ENCODE assay signal across 12 cellular contexts in genomic region chr1:44792736-44793502, GRCh38. TPM values are rescaled to one million over a fixed set of nuclear protein-coding genes. Genes with fewer than 3 reads are reported as not detected.
DNase-seq lines count a peak whose midpoint lies in the region; ATAC-seq and TF ChIP-seq lines count a peak whose summit lies in the region.
"Had no signal": no experiment of that assay in that cellular context is flagged by ENCODE, and none has a peak within 500 bp of the region (broad histone marks: within the 10 kb centered on the region; RNA-seq: fewer than 3 reads in every experiment).

No MANE protein-coding gene starts in this region.

- H3K27ac Mint-ChIP-seq in activated naive CD8-positive, alpha-beta T cell treated with anti-CD3 and anti-CD28 coated beads, Interleukin-2, amount 10 ng/mL, durations not matched to agents 7 days and 5 days, result no peak overlapping the region
- no peak overlapping the region for H3K27ac Mint-ChIP-seq in activated naive CD8-positive, alpha-beta T cell treated with anti-CD3 and anti-CD28 coated beads, Interleukin-2, amount 50 U/mL, for 24 hours
- peak overlapping the region; percentile 26 to 65 (median 57) for H3K27ac Mint-ChIP-seq in nephron
- H3K27ac Mint-ChIP-seq: T-helper 1 cell treated with Interleukin-12 subunit alpha and Interleukin-12 subunit beta and Interleukin-4 antibody, amounts not matched to agents 30 μg/mL and 1 μg/mL, for 36 hours had no signal

- H3K4me1 ChIP-seq in adrenal gland (replicated peaks in 1 of 2) (no peaks in the 10 kb centered on the region), uterus (no peaks in the 10 kb centered on the region)
- H3K4me1 ChIP-seq: psoas muscle had no signal

- H3K36me3 ChIP-seq in adrenal gland (replicated peaks in 1 of 2) (no peaks in the 10 kb centered on the region), uterus (no peaks in the 10 kb centered on the region)
- H3K36me3 ChIP-seq: esophagus muscularis mucosa had no signal

- WGBS in adrenal gland, 4 donors, result 89 to 96% (median 91%) methylated on average over 8 to 9 of the region's 9 CpGs

- TF ChIP-seq POLR2A in adrenal gland (IDR thresholded peaks at IDR 0.05) (no peak), uterus (IDR thresholded peaks at IDR 0.05) (no peak)

- H3K27me3 ChIP-seq in adrenal gland, result no peaks in the 10 kb centered on the region
- no peaks in the 10 kb centered on the region for H3K27me3 ChIP-seq in uterus
- H3K27me3 ChIP-seq: esophagus muscularis mucosa had no signal

- intact Hi-C loops in adrenal gland (cut with DNase I), result loop anchor here in 1 of 2 donors (5.0 kb wide), 1 partner anchor 34 kb away; no protein-coding TSS in a partner anchor
- intact Hi-C loops in uterus (cut with DNase I; ENCODE audit: low total_unique reads), result no loop called here

- POLR2A ChIA-PET in activated naive CD8-positive, alpha-beta T cell treated with anti-CD3 and anti-CD28 coated beads, Interleukin-2, amount 10 ng/mL, durations not matched to agents 7 days and 5 days (lab: Charles Lee), result interaction anchor here (0.8 to 3.4 kb wide), 7 partner anchors 10 to 71 kb away, joined by 3 to 24 read pairs (median 14); partner anchors contain the start of genes RNU5D-1 and RPS8

- no peak for ATAC-seq in activated naive CD8-positive, alpha-beta T cell treated with anti-CD3 and anti-CD28 coated beads, Interleukin-2, amount 10 ng/mL, durations not matched to agents 7 days and 5 days (ENCODE audit: low read depth)
- ATAC-seq in activated naive CD8-positive, alpha-beta T cell treated with anti-CD3 and anti-CD28 coated beads, Interleukin-2, amount 50 U/mL, for 24 hours, result no peak

- H3K9me3 ChIP-seq in adrenal gland (replicated peaks in 1 of 3), result no peaks in the 10 kb centered on the region
- H3K9me3 ChIP-seq in uterus, result no peaks in the 10 kb centered on the region
- H3K9me3 ChIP-seq: esophagus muscularis mucosa, psoas muscle had no signal

- no peaks in the 10 kb centered on the region for H3K36me3 Mint-ChIP-seq in activated naive CD8-positive, alpha-beta T cell treated with anti-CD3 and anti-CD28 coated beads, Interleukin-2, amount 10 ng/mL, durations not matched to agents 7 days and 5 days
- no peaks in the 10 kb centered on the region for H3K36me3 Mint-ChIP-seq in activated naive CD8-positive, alpha-beta T cell treated with anti-CD3 and anti-CD28 coated beads, Interleukin-2, amount 50 U/mL, for 24 hours (ENCODE audit: low read depth)
- no peaks in the 10 kb centered on the region for H3K36me3 Mint-ChIP-seq in nephron (ENCODE audit: low read depth)

- TF ChIP-seq CTCF in adrenal gland (IDR thresholded peaks at IDR 0.05) (no peak), nephron (IDR thresholded peaks at IDR 0.05; ENCODE audit: unreplicated experiment in 3 of 3) (no peak), uterus (IDR thresholded peaks at IDR 0.05) (no peak)

- peak; percentile 24 for DNase-seq in activated naive CD8-positive, alpha-beta T cell treated with anti-CD3 and anti-CD28 coated beads, Interleukin-2, amount 10 ng/mL, durations not matched to agents 7 days and 5 days
- DNase-seq in activated naive CD8-positive, alpha-beta T cell treated with anti-CD3 and anti-CD28 coated beads, Interleukin-2, amount 50 U/mL, for 24 hours, result no peak
- DNase-seq in adrenal gland (peak in 5 of 7 donors; percentile 0 to 46 (median 14)), uterus (peak; percentile 52 to 66), GM19238 (ENCODE audit: insufficient read length, low spot score) (no peak), COLO829 (ENCODE audit: low spot score) (no peak)
- no peak for DNase-seq in stimulated activated CD4-positive, alpha-beta T cell treated with anti-CD3 and anti-CD28 coated beads, Interleukin-1b, Interleukin-23, amount 100 ng/mL, for 48 hours

- H3K27me3 Mint-ChIP-seq in activated naive CD8-positive, alpha-beta T cell treated with anti-CD3 and anti-CD28 coated beads, Interleukin-2, amount 10 ng/mL, durations not matched to agents 7 days and 5 days, result no peaks in the 10 kb centered on the region
- no peaks in the 10 kb centered on the region for H3K27me3 Mint-ChIP-seq in activated naive CD8-positive, alpha-beta T cell treated with anti-CD3 and anti-CD28 coated beads, Interleukin-2, amount 50 U/mL, for 24 hours
- H3K27me3 Mint-ChIP-seq in nephron (ENCODE audit: low read depth), result no peaks in the 10 kb centered on the region

- no peak overlapping the region for H3K4me3 ChIP-seq in adrenal gland
- no peak overlapping the region for H3K4me3 ChIP-seq in uterus
- H3K4me3 ChIP-seq: esophagus muscularis mucosa, psoas muscle had no signal

- H3K9me3 Mint-ChIP-seq in activated naive CD8-positive, alpha-beta T cell treated with anti-CD3 and anti-CD28 coated beads, Interleukin-2, amount 10 ng/mL, durations not matched to agents 7 days and 5 days, result no peaks in the 10 kb centered on the region
- no peaks in the 10 kb centered on the region for H3K9me3 Mint-ChIP-seq in activated naive CD8-positive, alpha-beta T cell treated with anti-CD3 and anti-CD28 coated beads, Interleukin-2, amount 50 U/mL, for 24 hours
- no peaks in the 10 kb centered on the region for H3K9me3 Mint-ChIP-seq in nephron
- H3K9me3 Mint-ChIP-seq: T-helper 1 cell treated with Interleukin-12 subunit alpha and Interleukin-12 subunit beta and Interleukin-4 antibody, amounts not matched to agents 30 μg/mL and 1 μg/mL, for 36 hours had no signal

- H3K27ac ChIP-seq in adrenal gland (no peak overlapping the region), uterus (no peak overlapping the region)
- H3K27ac ChIP-seq: esophagus muscularis mucosa, psoas muscle had no signal

- H3K4me1 Mint-ChIP-seq in activated naive CD8-positive, alpha-beta T cell treated with anti-CD3 and anti-CD28 coated beads, Interleukin-2, amount 10 ng/mL, durations not matched to agents 7 days and 5 days, result no peaks in the 10 kb centered on the region
- H3K4me1 Mint-ChIP-seq in activated naive CD8-positive, alpha-beta T cell treated with anti-CD3 and anti-CD28 coated beads, Interleukin-2, amount 50 U/mL, for 24 hours, result no peaks in the 10 kb centered on the region
- H3K4me1 Mint-ChIP-seq in nephron, result peaks cover 11% of the 10 kb centered on the region

- no peak overlapping the region for H3K4me3 Mint-ChIP-seq in activated naive CD8-positive, alpha-beta T cell treated with anti-CD3 and anti-CD28 coated beads, Interleukin-2, amount 10 ng/mL, durations not matched to agents 7 days and 5 days
- no peak overlapping the region for H3K4me3 Mint-ChIP-seq in activated naive CD8-positive, alpha-beta T cell treated with anti-CD3 and anti-CD28 coated beads, Interleukin-2, amount 50 U/mL, for 24 hours
- peak overlapping the region in 1 of 3 experiments; percentile 14 for H3K4me3 Mint-ChIP-seq in nephron
- H3K4me3 Mint-ChIP-seq: T-helper 1 cell treated with Interleukin-12 subunit alpha and Interleukin-12 subunit beta and Interleukin-4 antibody, amounts not matched to agents 30 μg/mL and 1 μg/mL, for 36 hours had no signal

RNA-seq across cellular contexts. Expression of gene BEST4, which starts 4.9 kb away (rescaled TPM):
- total RNA-seq in activated naive CD8-positive, alpha-beta T cell treated with anti-CD3 and anti-CD28 coated beads, Interleukin-2, amount 10 ng/mL, durations not matched to agents 7 days and 5 days, result 1 to 10 TPM; 1.3 to 1.6 TPM
- 1 to 10 TPM in 2 of 8 donors, under 1 TPM in 5, not detected in 1; 0.12 to 3.1 (median 0.68) TPM for total RNA-seq in adrenal gland
- polyA plus RNA-seq in adrenal gland, result 1 to 10 TPM in 2 of 3 donors, under 1 TPM in 1; 0.09 to 6.2 (median 5.3) TPM
- total RNA-seq in uterus, result 1 to 10 TPM in 1 of 4 donors, under 1 TPM in 1, not detected in 2; 0.21 to 1.0 TPM
- total RNA-seq: dermis blood vessel endothelial cell, psoas muscle had no signal

RNA-seq across cellular contexts. Expression of gene PLK3, which starts 7.3 kb away (rescaled TPM):
- 10 to 100 TPM; 68.8 to 70.7 TPM for total RNA-seq in activated naive CD8-positive, alpha-beta T cell treated with anti-CD3 and anti-CD28 coated beads, Interleukin-2, amount 10 ng/mL, durations not matched to agents 7 days and 5 days
- 10 to 100 TPM; 11.2 to 37.5 (median 17.1) TPM for total RNA-seq in adrenal gland
- polyA plus RNA-seq in adrenal gland, result 10 to 100 TPM in 2 of 3 donors, 1 to 10 TPM in 1; 4.9 to 51.8 (median 49.4) TPM
- 10 to 100 TPM in 3 of 4 donors, 1 to 10 TPM in 1; 1.8 to 36.6 (median 21.1) TPM for total RNA-seq in uterus

RNA-seq across cellular contexts. Expression of gene DYNLT4, which starts 14.2 kb away (rescaled TPM):
- under 1 TPM; 0.43 to 0.97 TPM for total RNA-seq in activated naive CD8-positive, alpha-beta T cell treated with anti-CD3 and anti-CD28 coated beads, Interleukin-2, amount 10 ng/mL, durations not matched to agents 7 days and 5 days
- total RNA-seq in adrenal gland (1 to 10 TPM in 7 of 8 donors, not detected in 1; 1.1 to 9.4 (median 2.6) TPM), uterus (1 to 10 TPM in 1 of 4 donors, not detected in 3; 4.4 TPM)
- polyA plus RNA-seq in adrenal gland, result 10 to 100 TPM in 1 of 3 donors, 1 to 10 TPM in 1, not detected in 1; 3.0 to 10.3 TPM
- total RNA-seq: dermis blood vessel endothelial cell had no signal

RNA-seq across cellular contexts. Expression of gene BTBD19, which starts 15.4 kb away (rescaled TPM):
- 1 to 10 TPM; 5.2 to 5.6 TPM for total RNA-seq in activated naive CD8-positive, alpha-beta T cell treated with anti-CD3 and anti-CD28 coated beads, Interleukin-2, amount 10 ng/mL, durations not matched to agents 7 days and 5 days
- 10 to 100 TPM in 7 of 8 donors, 1 to 10 TPM in 1; 8.6 to 46.3 (median 21.3) TPM for total RNA-seq in adrenal gland
- 10 to 100 TPM in 2 of 3 donors, 1 to 10 TPM in 1; 4.8 to 67.2 (median 26.5) TPM for polyA plus RNA-seq in adrenal gland
- total RNA-seq in uterus, result 10 to 100 TPM in 1 of 4 donors, 1 to 10 TPM in 3; 3.8 to 41.9 (median 6.6) TPM

RNA-seq across cellular contexts. Expression of gene RPS8, which starts 17.6 kb away (rescaled TPM):
- 1,000 to 10,000 TPM; 1,522 to 1,548 TPM for total RNA-seq in activated naive CD8-positive, alpha-beta T cell treated with anti-CD3 and anti-CD28 coated beads, Interleukin-2, amount 10 ng/mL, durations not matched to agents 7 days and 5 days
- total RNA-seq in adrenal gland (1,000 to 10,000 TPM; 1,508 to 2,877 (median 2,320) TPM), uterus (1,000 to 10,000 TPM; 2,651 to 7,196 (median 4,456) TPM)
- polyA plus RNA-seq in adrenal gland, result 1,000 to 10,000 TPM; 1,753 to 3,127 (median 2,737) TPM

Comparison
In these comparisons a context has a peak if more than half of its experiments do, and no peak if none do; other contexts are left out.
1. DNase-seq: peak in activated naive CD8-positive, alpha-beta T cell treated with anti-CD3 and anti-CD28 coated beads, Interleukin-2, amount 10 ng/mL, durations not matched to agents 7 days and 5 days (single experiment), adrenal gland (5 of 7) and uterus (2 of 2); none in activated naive CD8-positive, alpha-beta T cell treated with anti-CD3 and anti-CD28 coated beads, Interleukin-2, amount 50 U/mL, for 24 hours (single experiment), stimulated activated CD4-positive, alpha-beta T cell treated with anti-CD3 and anti-CD28 coated beads, Interleukin-1b, Interleukin-23, amount 100 ng/mL, for 48 hours (single experiment), GM19238 (single experiment) and COLO829 (single experiment).
2. H3K27ac Mint-ChIP-seq: peak in nephron (3 of 3); none in activated naive CD8-positive, alpha-beta T cell treated with anti-CD3 and anti-CD28 coated beads, Interleukin-2, amount 10 ng/mL, durations not matched to agents 7 days and 5 days (single experiment) and activated naive CD8-positive, alpha-beta T cell treated with anti-CD3 and anti-CD28 coated beads, Interleukin-2, amount 50 U/mL, for 24 hours (single experiment).